ENCODE assay signal across 30 cellular contexts in the genomic region with DNA sequence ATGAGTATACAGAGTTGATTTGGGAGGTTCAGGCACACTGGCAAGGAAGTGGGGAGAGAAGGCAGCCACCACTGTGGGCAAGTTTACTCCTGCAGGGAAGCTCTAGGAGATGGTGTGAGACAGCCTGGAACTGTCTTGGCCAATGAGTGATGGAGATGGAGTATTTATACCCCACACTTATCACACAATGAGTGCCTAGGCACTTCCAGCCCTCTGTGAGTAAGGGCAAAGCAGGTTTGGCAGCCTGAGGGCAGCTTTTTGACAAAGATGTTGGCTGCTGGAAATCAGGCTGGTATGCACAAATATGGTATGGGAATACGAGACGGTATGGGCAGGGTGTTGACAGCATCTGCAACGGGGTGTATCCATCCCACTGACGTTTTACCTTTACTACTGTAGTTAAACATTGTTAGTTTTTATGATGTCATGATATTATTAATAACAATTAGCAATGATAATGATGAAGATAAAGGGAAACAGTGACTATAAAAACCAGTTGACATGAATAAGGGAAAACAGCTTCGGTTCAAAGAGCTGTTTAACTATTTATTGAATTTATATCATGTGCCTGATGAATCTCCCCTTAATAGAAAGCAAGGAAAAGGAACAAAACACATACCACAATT.
"Had no signal": no experiment of that assay in that cellular context is flagged by ENCODE, and none has a peak within 500 bp of the region (broad histone marks: within the 10 kb centered on the region; RNA-seq: fewer than 3 reads in every experiment).

No MANE protein-coding gene starts in this region.

- H3K9me3 ChIP-seq: MG63 had no signal

- H3K27ac Mint-ChIP-seq: activated B cell treated with CpG ODN at 0.5 μM for 24 hours; activated CD4-positive, alpha-beta T cell treated with anti-CD3 and anti-CD28 coated beads, Interleukin-2, amount 10 ng/mL, durations not matched to agents 24 days and 14 days; activated CD8-positive, alpha-beta memory T cell treated with anti-CD3 and anti-CD28 coated beads, Interleukin-2, amount 10 ng/mL, durations not matched to agents 7 days and 5 days; activated naive CD4-positive, alpha-beta T cell treated with anti-CD3 and anti-CD28 coated beads, Interleukin-2, amount 50 U/mL, for 72 hours; activated T-cell treated with anti-CD3 and anti-CD28 coated beads, Interleukin-2, amount 50 U/mL, for 24 hours; activated T-helper 1 cell treated with anti-CD3 and anti-CD28 coated beads, Interleukin-12 subunit alpha, Interleukin-12 subunit beta, Interleukin-2, Interleukin-4 antibody, amounts not matched to agents 30 ng/mL and 10 ng/mL and 1 ng/mL, durations not matched to agents 14 hours and 24 hours and 36 hours; brain; T-cell had no signal

- H3K27ac ChIP-seq: cardiac muscle cell had no signal

- H3K27me3 ChIP-seq: cardiac muscle cell, MG63 had no signal

- FAIRE-seq: astrocyte, TTC549 had no signal

- H3K4me1 Mint-ChIP-seq: activated B cell treated with CpG ODN at 0.5 μM for 24 hours; activated CD4-positive, alpha-beta T cell treated with anti-CD3 and anti-CD28 coated beads, Interleukin-2, amount 10 ng/mL, durations not matched to agents 24 days and 14 days; activated CD8-positive, alpha-beta memory T cell treated with anti-CD3 and anti-CD28 coated beads, Interleukin-2, amount 10 ng/mL, durations not matched to agents 7 days and 5 days; brain; T-cell had no signal

- ATAC-seq: activated CD8-positive, alpha-beta memory T cell treated with anti-CD3 and anti-CD28 coated beads, Interleukin-2, amount 10 ng/mL, durations not matched to agents 7 days and 5 days; activated naive CD4-positive, alpha-beta T cell treated with anti-CD3 and anti-CD28 coated beads, Interleukin-2, amount 50 U/mL, for 72 hours; Panc1; T-cell had no signal

- H3K36me3 ChIP-seq: cardiac muscle cell, MG63 had no signal

- H3K9me3 Mint-ChIP-seq: activated naive CD4-positive, alpha-beta T cell treated with anti-CD3 and anti-CD28 coated beads, Interleukin-2, amount 50 U/mL, for 72 hours had no signal

- DNase-seq: activated B cell treated with CpG ODN at 0.5 μM for 24 hours; activated CD4-positive, alpha-beta T cell treated with anti-CD3 and anti-CD28 coated beads for 1 hour; activated CD4-positive, alpha-beta T cell treated with anti-CD3 and anti-CD28 coated beads, Interleukin-2, amount 10 ng/mL, durations not matched to agents 24 days and 14 days; activated CD4-positive, alpha-beta T cell treated with anti-CD3 and anti-CD28 coated beads, Interleukin-2, amount 50 U/mL, for 48 hours; activated CD8-positive, alpha-beta memory T cell treated with anti-CD3 and anti-CD28 coated beads, Interleukin-2, amount 10 ng/mL, durations not matched to agents 7 days and 5 days; activated effector memory CD4-positive, alpha-beta T cell treated with Interleukin-2 at 50 U/mL for 16 hours; activated naive CD4-positive, alpha-beta T cell treated with Interleukin-2 at 50 U/mL for 16 hours; activated T-cell treated with anti-CD3 and anti-CD28 coated beads, Interleukin-2, amount 50 U/mL, for 24 hours; amygdala; MG63; NCI-H1105 treated with DMSO at 0.1 percent for 48 hours; NCI-H146; NCI-H187 treated with DMSO at 0.1 percent for 48 hours; NCI-H2081 treated with DMSO at 0.1 percent for 48 hours; NCI-H345; NCI-H510A; NCI-H526 treated with DMSO at 0.1 percent for 48 hours; NK-92 treated with Interleukin-12 subunit alpha and Interleukin-12 subunit beta, amount 100 ng/mL, for 24 hours; OCI-M1; SHP77 treated with DMSO at 0.1 percent for 48 hours; T-cell; T-helper 2 cell; T1000 had no signal

- H3K4me3 ChIP-seq: cardiac muscle cell, MG63 had no signal

- H3K4me3 Mint-ChIP-seq: activated B cell treated with CpG ODN at 0.5 μM for 24 hours; activated CD4-positive, alpha-beta T cell treated with anti-CD3 and anti-CD28 coated beads, Interleukin-2, amount 10 ng/mL, durations not matched to agents 24 days and 14 days; activated CD8-positive, alpha-beta memory T cell treated with anti-CD3 and anti-CD28 coated beads, Interleukin-2, amount 10 ng/mL, durations not matched to agents 7 days and 5 days; activated T-cell treated with anti-CD3 and anti-CD28 coated beads, Interleukin-2, amount 50 U/mL, for 24 hours; activated T-helper 1 cell treated with anti-CD3 and anti-CD28 coated beads, Interleukin-12 subunit alpha, Interleukin-12 subunit beta, Interleukin-2, Interleukin-4 antibody, amounts not matched to agents 30 ng/mL and 10 ng/mL and 1 ng/mL, durations not matched to agents 14 hours and 24 hours and 36 hours; brain; T-cell had no signal

- H3K27me3 Mint-ChIP-seq: activated B cell treated with CpG ODN at 0.5 μM for 24 hours; activated CD8-positive, alpha-beta memory T cell treated with anti-CD3 and anti-CD28 coated beads, Interleukin-2, amount 10 ng/mL, durations not matched to agents 7 days and 5 days; activated T-cell treated with anti-CD3 and anti-CD28 coated beads, Interleukin-2, amount 50 U/mL, for 24 hours; brain; T-cell had no signal

- H3K36me3 Mint-ChIP-seq: activated naive CD4-positive, alpha-beta T cell treated with anti-CD3 and anti-CD28 coated beads, Interleukin-2, amount 50 U/mL, for 72 hours had no signal
